22 cellular contexts compared by ENCODE assay signal in genomic region chr2:2026851-2027250, GRCh38.
A peak's percentile ranks its signal among the peaks of the same experiment; 100 is the strongest.
DNase-seq lines count a peak whose midpoint lies in the region; ATAC-seq, FAIRE-seq and TF ChIP-seq lines count a peak whose summit lies in the region.
"Had no signal": no experiment of that assay in that cellular context is flagged by ENCODE, and none has a peak within 500 bp of the region (broad histone marks: within the 10 kb centered on the region; RNA-seq: fewer than 3 reads in every experiment).

No MANE protein-coding gene starts in this region.

- H3K4me3 ChIP-seq in BLaER1, result 0 out of 2 replicates have a peak overlapping the region, but pooled peaks have one; percentile 12
- H3K4me3 ChIP-seq in kidney (ENCODE audit: low read length in 2 of 2), result no peak overlapping the region
- no peak overlapping the region for H3K4me3 ChIP-seq in coronary artery
- H3K4me3 ChIP-seq: BLaER1 treated with 17β-estradiol and CSF1 and Interleukin-3, amounts not matched to agents 10 nM and 100 nM; GM23248; HAP-1; MG63; SJSA1 had no signal

- intact Hi-C loops in kidney (cut with DNase I), result no loop called here

- H4K20me1 ChIP-seq in BLaER1, result no peaks in the 10 kb centered on the region
- H4K20me1 ChIP-seq: BLaER1 treated with 17β-estradiol and CSF1 and Interleukin-3, amounts not matched to agents 10 nM and 100 nM had no signal

- ATAC-seq in HG02970 (IDR thresholded peaks at IDR 0.05; ENCODE audit: low FRiP score, unreplicated experiment) (no peak), HG03045 (IDR thresholded peaks at IDR 0.05; ENCODE audit: unreplicated experiment) (no peak)

- H3K9ac ChIP-seq in BLaER1, result no peak overlapping the region
- H3K9ac ChIP-seq in kidney (ENCODE audit: low read length in 2 of 2), result no peak overlapping the region
- H3K9ac ChIP-seq: BLaER1 treated with 17β-estradiol and CSF1 and Interleukin-3, amounts not matched to agents 10 nM and 100 nM; GM23248 had no signal

- no peaks in the 10 kb centered on the region for H3K36me3 ChIP-seq in BLaER1
- H3K36me3 ChIP-seq in kidney (ENCODE audit: control insufficient read depth in 1 of 2, insufficient read depth in 2 of 2, low read length in 2 of 2), result no peaks in the 10 kb centered on the region
- H3K36me3 ChIP-seq: HAP-1, MG63, SJSA1 had no signal

- H3K4me1 ChIP-seq in BLaER1, result peaks cover 22% of the 10 kb centered on the region
- H3K4me1 ChIP-seq in kidney (ENCODE audit: control insufficient read depth in 1 of 2, insufficient read depth in 1 of 2, low read depth in 1 of 2, low read length in 2 of 2), result no peaks in the 10 kb centered on the region
- H3K4me1 ChIP-seq: HAP-1, SJSA1 had no signal

- H3K4me2 ChIP-seq in BLaER1, result no peak overlapping the region
- H3K4me2 ChIP-seq: BLaER1 treated with 17β-estradiol and CSF1 and Interleukin-3, amounts not matched to agents 10 nM and 100 nM had no signal

- FAIRE-seq in kidney (lab: Jason Lieb, UNC), result no peak
- FAIRE-seq: D721Med, RCC 7860 had no signal

- no peak overlapping the region for H3K27ac ChIP-seq in BLaER1
- peak overlapping the region; percentile 50 for H3K27ac ChIP-seq in cingulate gyrus (ENCODE audit: low read depth, low read length)
- no peak overlapping the region for H3K27ac ChIP-seq in kidney (ENCODE audit: low read depth in 2 of 2, low read length in 2 of 2)
- H3K27ac ChIP-seq in temporal lobe (ENCODE audit: low read depth, low read length), result peak overlapping the region; percentile 44
- no peak overlapping the region for H3K27ac ChIP-seq in coronary artery
- H3K27ac ChIP-seq: BLaER1 treated with 17β-estradiol and CSF1 and Interleukin-3, amounts not matched to agents 10 nM and 100 nM; GM23248; SJSA1 had no signal

- peak; percentile 56 for DNase-seq in kidney
- no peak for DNase-seq in coronary artery (ENCODE audit: low spot score)
- DNase-seq: CD4-positive, alpha-beta T cell; GM23248; HFFc6; IMR-90; KG1; MG63; NCI-H1105 treated with DMSO at 0.1 percent for 48 hours; NCI-H2029; NCI-H524 treated with DMSO at 0.1 percent for 48 hours; NCI-H774 had no signal

- H3K9me3 ChIP-seq in BLaER1, result peaks cover 46% of the 10 kb centered on the region
- H3K9me3 ChIP-seq in kidney (ENCODE audit: control insufficient read depth in 1 of 2, low read length in 2 of 2), result no peaks in the 10 kb centered on the region
- H3K9me3 ChIP-seq: HAP-1, MG63, SJSA1 had no signal

- no peaks in the 10 kb centered on the region for H3K27me3 ChIP-seq in BLaER1
- H3K27me3 ChIP-seq: BLaER1 treated with 17β-estradiol and CSF1 and Interleukin-3, amounts not matched to agents 10 nM and 100 nM; MG63 had no signal

- TF ChIP-seq CTCF in kidney (IDR thresholded peaks at IDR 0.05; ENCODE audit: borderline replicate concordance, extremely low read depth, insufficient read depth) (no peak), coronary artery (IDR thresholded peaks at IDR 0.05) (no peak)

Comparison
In these comparisons a context has a peak if more than half of its experiments do, and no peak if none do; other contexts are left out.
1. H3K27ac ChIP-seq: peak in cingulate gyrus (single experiment) and temporal lobe (single experiment); none in BLaER1 (single experiment), kidney (0 of 2) and coronary artery (0 of 2).